In the genomic region with DNA sequence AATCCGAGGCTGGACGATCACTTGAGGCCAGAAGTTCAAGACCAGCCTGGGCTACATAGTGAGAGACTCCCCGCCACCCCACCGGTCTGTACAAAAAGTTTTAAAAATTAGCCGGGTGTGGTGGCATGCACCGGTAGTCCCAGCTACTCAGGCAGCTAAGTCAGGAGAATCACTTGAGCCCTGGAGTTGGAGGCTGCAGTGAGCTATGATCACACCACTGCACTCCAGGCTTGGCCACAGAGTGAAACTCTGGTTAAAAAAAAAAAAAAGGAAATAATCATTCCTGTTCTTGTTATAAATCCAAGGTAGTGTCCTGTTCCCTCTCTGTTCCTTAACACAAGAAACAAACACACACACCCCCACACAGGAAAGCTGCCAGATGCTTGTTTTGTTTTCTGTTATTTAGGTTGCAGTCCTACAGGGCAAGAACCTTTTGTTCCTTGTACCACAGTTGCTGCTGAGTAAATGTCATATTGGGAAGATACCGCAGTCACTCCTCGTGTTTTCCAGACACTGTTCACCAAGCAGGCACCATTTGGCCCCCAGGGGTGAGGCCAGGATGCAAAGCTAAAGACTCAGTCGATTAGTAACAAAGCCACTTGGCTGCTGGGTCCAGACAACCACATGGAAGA, we compare ENCODE assay signal across 18 cellular contexts. TPM values are rescaled to one million over a fixed set of nuclear protein-coding genes. Genes with fewer than 3 reads are reported as not detected.
DNase-seq lines count a peak whose midpoint lies in the region; FAIRE-seq and TF ChIP-seq lines count a peak whose summit lies in the region.
"Had no signal": no experiment of that assay in that cellular context is flagged by ENCODE, and none has a peak within 500 bp of the region (broad histone marks: within the 10 kb centered on the region; RNA-seq: fewer than 3 reads in every experiment).

No MANE protein-coding gene starts in this region.

- no peak for TF ChIP-seq CTCF in 22Rv1 (IDR thresholded peaks at IDR 0.05)

- H2BK5ac ChIP-seq in mesenchymal stem cell (ENCODE audit: low read depth, low read length, poor library complexity, severe bottlenecking): no peak overlapping the region

- no peaks in the 10 kb centered on the region for H3K9me3 ChIP-seq in SK-N-MC (ENCODE audit: low read depth, low read length)
- no peaks in the 10 kb centered on the region for H3K9me3 ChIP-seq in mesenchymal stem cell (ENCODE audit: control insufficient read depth, low read length)

- peak overlapping the region; percentile 19 for H4K8ac ChIP-seq in mesenchymal stem cell (ENCODE audit: low read length)

- H4K91ac ChIP-seq in mesenchymal stem cell (ENCODE audit: low read length): no peak overlapping the region

- H3K14ac ChIP-seq in mesenchymal stem cell (ENCODE audit: low read length in 2 of 2): no peak overlapping the region

- H3K27me3 ChIP-seq in mesenchymal stem cell (ENCODE audit: control insufficient read depth in 1 of 2, insufficient read depth in 1 of 2, low read length in 2 of 2): no peaks in the 10 kb centered on the region

- no peak for TF ChIP-seq POLR2A in GM12891 (IDR thresholded peaks at IDR 0.05; ENCODE audit: low read depth, low read length)

- H2BK15ac ChIP-seq in mesenchymal stem cell (ENCODE audit: low read depth, poor library complexity, severe bottlenecking): peak overlapping the region; percentile 49

- no peak overlapping the region for H3K18ac ChIP-seq in mesenchymal stem cell (ENCODE audit: low read depth in 1 of 2, low read length in 2 of 2)

- H2BK12ac ChIP-seq in mesenchymal stem cell (ENCODE audit: low read length in 2 of 2): no peak overlapping the region

- H3K79me1 ChIP-seq in mesenchymal stem cell (replicated peaks; ENCODE audit: low read length, poor library complexity, severe bottlenecking): no peaks in the 10 kb centered on the region

- H3K4ac ChIP-seq in mesenchymal stem cell (ENCODE audit: low read depth in 1 of 2, low read length in 2 of 2): no peak overlapping the region

- peaks cover 24% of the 10 kb centered on the region; the same call in 1 of the 2 replicates for H3K36me3 ChIP-seq in SK-N-MC (ENCODE audit: insufficient read depth, low read length)
- peaks cover 2 to 19% of the 10 kb centered on the region in 2 experiments for H3K36me3 ChIP-seq in mesenchymal stem cell (ENCODE audit: control insufficient read depth in 1 of 2, insufficient read depth in 2 of 2, low read depth in 1 of 2, low read length in 2 of 2)

- H3K9ac ChIP-seq in SK-N-MC (ENCODE audit: insufficient read length): no peak overlapping the region
- H3K9ac ChIP-seq in mesenchymal stem cell (ENCODE audit: low read length): no peak overlapping the region

- no peak overlapping the region for H3K23ac ChIP-seq in mesenchymal stem cell (ENCODE audit: low read length in 2 of 2)

- H2BK120ac ChIP-seq in mesenchymal stem cell (ENCODE audit: low read depth, low read length): no peak overlapping the region

- 94% methylated on average over 9 of the region's 9 CpGs for WGBS in mesenchymal stem cell

- H3K4me3 ChIP-seq in SK-N-MC: no peak overlapping the region
- no peak overlapping the region for H3K4me3 ChIP-seq in mesenchymal stem cell (ENCODE audit: insufficient read depth in 1 of 2, low read depth in 1 of 2, low read length in 2 of 2)
- H3K4me3 ChIP-seq: PC-9 had no signal

- no peak overlapping the region for H3K4me2 ChIP-seq in mesenchymal stem cell (ENCODE audit: low read length, poor library complexity, severe bottlenecking)
- H3K4me2 ChIP-seq: PC-9 had no signal

- H2AFZ ChIP-seq in mesenchymal stem cell (ENCODE audit: low read depth, low read length): no peak overlapping the region
- H2AFZ ChIP-seq: PC-9 had no signal

- DNase-seq in SK-N-MC (ENCODE audit: low read depth, low spot score): no peak
- peak; percentile 92 for DNase-seq in fibroblast of gingiva (ENCODE audit: low read depth)
- no peak for DNase-seq in mesenchymal stem cell
- DNase-seq in NCI-H2171 treated with DMSO at 0.1 percent for 48 hours (lab: John Stamatoyannopoulos, UW): no peak
- DNase-seq in mesenteric fat pad (ENCODE audit: low spot score): no peak
- DNase-seq in stimulated activated CD4-positive, alpha-beta T cell treated with anti-CD3 and anti-CD28 coated beads, Interleukin-2, amount 100 ng/mL, for 48 hours: no peak
- DNase-seq in GM12891 (ENCODE audit: insufficient read length, low spot score): no peak
- DNase-seq: activated B cell treated with CpG ODN at 0.5 μM for 24 hours, Calu3, cortex of kidney, KG1, NCI-H510A treated with DMSO at 0.1 percent for 48 hours, PC-9 had no signal

- peaks cover 6% of the 10 kb centered on the region for H3K4me1 ChIP-seq in mesenchymal stem cell (ENCODE audit: control insufficient read depth, insufficient read depth, low read depth, low read length)

- H2AK5ac ChIP-seq in mesenchymal stem cell (ENCODE audit: low read length, severe bottlenecking): no peak overlapping the region

- no peak for FAIRE-seq in GM12891 (lab: Jason Lieb, UNC)
- FAIRE-seq: A204.1 had no signal

- H3K27ac ChIP-seq in 22Rv1: peak overlapping the region; percentile 54
- peak overlapping the region; percentile 46; the same call in 1 of the 2 replicates for H3K27ac ChIP-seq in SK-N-MC
- H3K27ac ChIP-seq in mesenchymal stem cell (ENCODE audit: low read length, poor library complexity, severe bottlenecking): no peak overlapping the region
- H3K27ac ChIP-seq: PC-9 had no signal

TF ChIP-seq in GM12891, 5 proteins besides CTCF, POLR2A, EP300 and RAD21:
- no peak for TF ChIP-seq SPI1 (IDR thresholded peaks at IDR 0.05; ENCODE audit: low read depth, low read length)
- no peak for TF ChIP-seq TAF1 (IDR thresholded peaks at IDR 0.05; ENCODE audit: low read depth, low read length)
- TF ChIP-seq POLR2AphosphoS5 (IDR thresholded peaks at IDR 0.05; ENCODE audit: low read depth, low read length): no peak
- no peak for TF ChIP-seq PAX5 (IDR thresholded peaks at IDR 0.05; ENCODE audit: insufficient read depth, low read length, severe bottlenecking)
- TF ChIP-seq POU2F2 (IDR thresholded peaks at IDR 0.05; ENCODE audit: low read depth, low read length): no peak

RNA-seq across cellular contexts. Expression of gene ASIP, which starts 28.9 kb away (rescaled TPM):
- polyA plus RNA-seq in mesenchymal stem cell (2013, experiment 1 of 2): 0.21 TPM
- 0.14 TPM for polyA plus RNA-seq in mesenchymal stem cell (2013, experiment 2 of 2)
- not detected for total RNA-seq in mesenteric fat pad
- not detected for polyA plus RNA-seq in GM12891 (2012; ENCODE audit: low read depth, missing spikeins)
- total RNA-seq: activated B cell treated with CpG ODN at 0.5 μM for 24 hours; Calu3; H9; PC-9; progenitor cell of endocrine pancreas; T-helper 1 cell treated with Interleukin-12 subunit alpha and Interleukin-12 subunit beta and Interleukin-4 antibody, amounts not matched to agents 30 ng/mL and 1 ng/mL, for 36 hours had no signal

RNA-seq across cellular contexts. Expression of gene AHCY, which starts 33.0 kb away (rescaled TPM):
- polyA plus RNA-seq in mesenchymal stem cell (2013, experiment 1 of 2): 99.0 TPM
- polyA plus RNA-seq in mesenchymal stem cell (2013, experiment 2 of 2): 96.2 TPM
- total RNA-seq in mesenteric fat pad: 56.8 TPM
- 125 TPM for polyA plus RNA-seq in GM12891 (2012; ENCODE audit: low read depth, missing spikeins)
